17 cellular contexts compared by ENCODE assay signal in the genomic region with DNA sequence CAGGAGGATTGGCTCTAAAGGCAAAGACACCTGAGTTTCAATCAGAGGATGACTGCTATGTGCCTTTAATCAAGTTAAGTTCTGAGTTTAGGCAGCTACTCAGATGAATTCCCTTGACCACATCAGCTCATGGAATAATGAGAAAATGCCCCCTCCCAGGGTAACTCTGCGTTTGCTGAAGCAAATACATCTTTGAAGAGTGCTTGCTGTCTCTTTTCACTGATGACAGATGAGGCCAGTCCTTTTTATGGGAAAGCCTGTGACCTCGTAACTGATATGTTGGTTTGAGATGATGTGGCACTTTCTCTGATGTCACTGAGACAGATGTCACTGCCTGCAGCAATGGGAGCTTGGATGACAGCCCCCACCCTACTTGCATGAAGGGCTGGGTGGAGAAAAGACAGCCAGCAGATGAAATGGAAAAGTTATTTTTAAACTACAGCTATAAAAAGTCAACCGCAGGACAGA. TPM values are rescaled to one million over a fixed set of nuclear protein-coding genes. Genes with fewer than 3 reads are reported as not detected.
DNase-seq lines count a peak whose midpoint lies in the region; ATAC-seq, FAIRE-seq and TF ChIP-seq lines count a peak whose summit lies in the region.
"Had no signal": no experiment of that assay in that cellular context is flagged by ENCODE, and none has a peak within 500 bp of the region (broad histone marks: within the 10 kb centered on the region; RNA-seq: fewer than 3 reads in every experiment).

No MANE protein-coding gene starts in this region.

- peaks cover 46% of the 10 kb centered on the region for H3K4me1 Mint-ChIP-seq in activated T-helper 1 cell treated with anti-CD3 and anti-CD28 coated beads, Interleukin-12 subunit alpha, Interleukin-12 subunit beta, Interleukin-2, Interleukin-4 antibody, amounts not matched to agents 30 ng/mL and 10 ng/mL and 1 ng/mL, durations not matched to agents 14 hours and 24 hours and 36 hours (ENCODE audit: low read depth)
- peaks cover 20% of the 10 kb centered on the region for H3K4me1 Mint-ChIP-seq in type B pancreatic cell (ENCODE audit: unreplicated experiment)
- H3K4me1 Mint-ChIP-seq: memory B cell had no signal

- WGBS in HepG2 (ENCODE audit: low lambda C conversion rate), result 100% methylated on average over 2 of the region's 3 CpGs
- 67% methylated on average over 3 of the region's 3 CpGs for WGBS in right lobe of liver (ENCODE audit: insufficient coverage, low coverage, low lambda C conversion rate, missing lambda C conversion rate)

- intact Hi-C loops in HepG2 (cut with micrococcal nuclease; ENCODE audit: unreplicated experiment) (loop anchor here (10.0 kb wide), 1 partner anchor 844 kb away; no protein-coding TSS in a partner anchor), right lobe of liver (cut with DNase I) (loop anchor here in 1 of 2 donors (10.0 kb wide), 1 partner anchor 76 kb away; no protein-coding TSS in a partner anchor)
- intact Hi-C loops in activated T-helper 1 cell treated with anti-CD3 and anti-CD28 coated beads, Interleukin-12 subunit alpha, Interleukin-12 subunit beta, Interleukin-2, Interleukin-4 antibody, amounts not matched to agents 30 ng/mL and 10 ng/mL and 1 ng/mL, durations not matched to agents 14 hours and 24 hours and 36 hours (cut with micrococcal nuclease), result loop anchor here (1.0 kb wide), 1 partner anchor 8 kb away; no protein-coding TSS in a partner anchor

- peaks cover 14% of the 10 kb centered on the region for H3K79me2 ChIP-seq in HepG2 (ENCODE audit: insufficient read depth, low read length)

- CTCF ChIA-PET in HepG2 (lab: Yijun Ruan, JAX; ENCODE audit: low intra/inter-chr PET ratio, low total read pairs), result no interaction called here

- H3K4me3 ChIP-seq in HepG2 (replicated peaks in 1 of 3; ENCODE audit: insufficient read depth in 1 of 3, low read depth in 2 of 3, low read length in 3 of 3) (no peak overlapping the region), right lobe of liver (no peak overlapping the region), right atrium auricular region (no peak overlapping the region)
- H3K4me3 ChIP-seq: body of pancreas, SJSA1 had no signal

- no peaks in the 10 kb centered on the region for H3K9me3 Mint-ChIP-seq in activated T-helper 1 cell treated with anti-CD3 and anti-CD28 coated beads, Interleukin-12 subunit alpha, Interleukin-12 subunit beta, Interleukin-2, Interleukin-4 antibody, amounts not matched to agents 30 ng/mL and 10 ng/mL and 1 ng/mL, durations not matched to agents 14 hours and 24 hours and 36 hours
- no peaks in the 10 kb centered on the region for H3K9me3 Mint-ChIP-seq in type B pancreatic cell
- H3K9me3 Mint-ChIP-seq: memory B cell, neural crest cell had no signal

- no peak overlapping the region for H2AFZ ChIP-seq in HepG2 (ENCODE audit: low read length)

- no peak overlapping the region for H3K9ac ChIP-seq in HepG2 (ENCODE audit: insufficient read depth, low read depth, low read length)

- no peak for TF ChIP-seq RAD21 in HepG2 (CRISPR knock-in tag; IDR thresholded peaks at IDR 0.05)

- FAIRE-seq in HepG2 (lab: Jason Lieb, UNC), result no peak
- FAIRE-seq in RCC 7860 (lab: Jason Lieb, UNC), result no peak

- peak overlapping the region; percentile 45 for H3K27ac ChIP-seq in HepG2 (ENCODE audit: extremely low read length, insufficient read depth, low read length)
- H3K27ac ChIP-seq in right lobe of liver, result no peak overlapping the region
- peak overlapping the region; percentile 71 to 87 for H3K27ac ChIP-seq in right atrium auricular region
- H3K27ac ChIP-seq: body of pancreas had no signal

- no peak overlapping the region for H3K4me2 ChIP-seq in HepG2 (ENCODE audit: low read depth, low read length)

- peaks cover 41% of the 10 kb centered on the region for H3K36me3 Mint-ChIP-seq in activated T-helper 1 cell treated with anti-CD3 and anti-CD28 coated beads, Interleukin-12 subunit alpha, Interleukin-12 subunit beta, Interleukin-2, Interleukin-4 antibody, amounts not matched to agents 30 ng/mL and 10 ng/mL and 1 ng/mL, durations not matched to agents 14 hours and 24 hours and 36 hours (ENCODE audit: low read depth)
- H3K36me3 Mint-ChIP-seq in type B pancreatic cell, result peaks cover 44% of the 10 kb centered on the region

- POLR2A ChIA-PET in HepG2 (lab: Yijun Ruan, JAX), result no interaction called here

- TF ChIP-seq CTCF in HepG2 (CRISPR knock-in tag; IDR thresholded peaks at IDR 0.05), result no peak
- no peak for TF ChIP-seq CTCF in right lobe of liver (IDR thresholded peaks at IDR 0.05)
- TF ChIP-seq CTCF in right atrium auricular region (IDR thresholded peaks at IDR 0.05), result no peak
- TF ChIP-seq CTCF in type B pancreatic cell (conservative IDR thresholded peaks at IDR 0.05), result no peak

- H3K36me3 ChIP-seq in HepG2 (replicated peaks in 1 of 2; ENCODE audit: control insufficient read depth in 1 of 2, insufficient read depth in 2 of 2, low read length in 2 of 2) (peaks cover 20 to 72% of the 10 kb centered on the region in 2 experiments), right lobe of liver (peaks cover 0 to 28% (median 10%) of the 10 kb centered on the region in 4 donors), right atrium auricular region (peaks cover 18% of the 10 kb centered on the region)

- H3K4me3 Mint-ChIP-seq in activated T-helper 1 cell treated with anti-CD3 and anti-CD28 coated beads, Interleukin-12 subunit alpha, Interleukin-12 subunit beta, Interleukin-2, Interleukin-4 antibody, amounts not matched to agents 30 ng/mL and 10 ng/mL and 1 ng/mL, durations not matched to agents 14 hours and 24 hours and 36 hours, result no peak overlapping the region
- no peak overlapping the region for H3K4me3 Mint-ChIP-seq in type B pancreatic cell
- H3K4me3 Mint-ChIP-seq: memory B cell, neural crest cell had no signal

- H3K9me3 ChIP-seq in HepG2 (ENCODE audit: low read length) (no peaks in the 10 kb centered on the region), right lobe of liver (no peaks in the 10 kb centered on the region), right atrium auricular region (no peaks in the 10 kb centered on the region)
- H3K9me3 ChIP-seq: body of pancreas, SJSA1 had no signal

- TF ChIP-seq EP300 in HepG2 (IDR thresholded peaks at IDR 0.05; ENCODE audit: low read depth in 2 of 2, low read length in 2 of 2) (no peak), HepG2 (CRISPR knock-in tag; IDR thresholded peaks at IDR 0.05; ENCODE audit: borderline replicate concordance) (no peak)

- ATAC-seq in HepG2, result no peak
- ATAC-seq in right lobe of liver, result no peak
- ATAC-seq in GM21447 (IDR thresholded peaks at IDR 0.05; ENCODE audit: unreplicated experiment), result no peak

- TF ChIP-seq POLR2A in HepG2 (IDR thresholded peaks at IDR 0.05; ENCODE audit: insufficient read depth in 1 of 2, low read depth in 2 of 2, low read length in 2 of 2), result no peak
- TF ChIP-seq POLR2A in right lobe of liver (IDR thresholded peaks at IDR 0.05), result no peak

- no peaks in the 10 kb centered on the region for H3K27me3 ChIP-seq in HepG2 (ENCODE audit: control insufficient read depth in 1 of 2, insufficient read depth in 2 of 2, low read length in 2 of 2)
- H3K27me3 ChIP-seq in right lobe of liver, result no peaks in the 10 kb centered on the region
- H3K27me3 ChIP-seq in right atrium auricular region, result no peaks in the 10 kb centered on the region
- H3K27me3 ChIP-seq: body of pancreas, SJSA1 had no signal

- H3K27ac Mint-ChIP-seq in activated T-helper 1 cell treated with anti-CD3 and anti-CD28 coated beads, Interleukin-12 subunit alpha, Interleukin-12 subunit beta, Interleukin-2, Interleukin-4 antibody, amounts not matched to agents 30 ng/mL and 10 ng/mL and 1 ng/mL, durations not matched to agents 14 hours and 24 hours and 36 hours, result peak overlapping the region; percentile 41
- H3K27ac Mint-ChIP-seq in type B pancreatic cell, result peak overlapping the region; percentile 78
- H3K27ac Mint-ChIP-seq: memory B cell had no signal

- peaks cover 55% of the 10 kb centered on the region for H3K4me1 ChIP-seq in HepG2 (ENCODE audit: insufficient read depth, low read length)
- no peaks in the 10 kb centered on the region for H3K4me1 ChIP-seq in right lobe of liver
- peaks cover 0 to 42% of the 10 kb centered on the region in 2 donors for H3K4me1 ChIP-seq in right atrium auricular region
- H3K4me1 ChIP-seq: body of pancreas had no signal

- no TSS peak for BruUV-seq in HepG2 (replicated peaks; lab: Mats Ljungman, UMichigan)

- DNase-seq in HepG2 (ENCODE audit: low spot score) (no peak), right lobe of liver (no peak), right atrium auricular region (ENCODE audit: low spot score) (no peak), type B pancreatic cell (ENCODE audit: extremely low spot score, unreplicated experiment) (no peak), NOMO-1 treated with DMSO at 0.1 percent for 48 hours (lab: John Stamatoyannopoulos, UW; ENCODE audit: unreplicated experiment) (no peak), RCC 7860 (ENCODE audit: low spot score) (no peak)
- no peak for DNase-seq in activated T-helper 1 cell treated with anti-CD3 and anti-CD28 coated beads, Interleukin-12 subunit alpha, Interleukin-12 subunit beta, Interleukin-2, Interleukin-4 antibody, amounts not matched to agents 30 ng/mL and 10 ng/mL and 1 ng/mL, durations not matched to agents 14 hours and 24 hours and 36 hours (ENCODE audit: low spot score)
- DNase-seq: activated CD4-positive, alpha-beta T cell treated with anti-CD3 and anti-CD28 coated beads, Interleukin-2, amount 50 U/mL, for 48 hours; activated gamma-delta T cell treated with Interleukin-2 at 50 U/mL for 16 hours; body of pancreas; NCI-H2081; stimulated activated CD4-positive, alpha-beta T cell treated with anti-CD3 and anti-CD28 coated beads, Interleukin-4, amount 100 ng/mL, for 1 hour; T1000 had no signal

- in situ Hi-C loops in HepG2 (cut with HindIII; ENCODE audit: extremely low pct_ligation_motif_present, low pct_unique_long_range_greater_than_20kb), result no loop called here

- no peaks in the 10 kb centered on the region; the same call in 1 of the 2 replicates for H4K20me1 ChIP-seq in HepG2 (ENCODE audit: insufficient read depth, low read length)

- no peaks in the 10 kb centered on the region for H3K27me3 Mint-ChIP-seq in activated T-helper 1 cell treated with anti-CD3 and anti-CD28 coated beads, Interleukin-12 subunit alpha, Interleukin-12 subunit beta, Interleukin-2, Interleukin-4 antibody, amounts not matched to agents 30 ng/mL and 10 ng/mL and 1 ng/mL, durations not matched to agents 14 hours and 24 hours and 36 hours (ENCODE audit: insufficient read depth)
- H3K27me3 Mint-ChIP-seq in type B pancreatic cell, result no peaks in the 10 kb centered on the region
- H3K27me3 Mint-ChIP-seq: memory B cell had no signal

RNA-seq across cellular contexts. Expression of a gene that starts 43.7 kb away (rescaled TPM):
- total RNA-seq in HepG2 (2016; rRNA removed; fragmentation: Illumina TruSeq; extraction: Trizol) (0.09 TPM in 1 of 2 replicates, not detected in the other), right lobe of liver (under 1 TPM in 5 of 6 experiments, not detected in 1; 0.05 to 0.35 (median 0.06) TPM), right atrium auricular region (1 to 10 TPM; 4.4 to 5.9 TPM), type B pancreatic cell (ENCODE audit: low replicate concordance) (1.8 and 2.8 TPM in 2 replicates)
- total RNA-seq in HepG2 (2016; cell fraction: cytosol; rRNA removed; fragmentation: Illumina TruSeq; extraction: Trizol; ENCODE audit: low read depth), result not detected in 2 replicates
- 0.24 TPM in 1 of 2 replicates, not detected in the other for total RNA-seq in HepG2 (2016; cell fraction: insoluble cytoplasmic fraction; rRNA removed; fragmentation: Illumina TruSeq; extraction: Trizol)
- total RNA-seq in HepG2 (2016; cell fraction: membrane; rRNA removed; fragmentation: Illumina TruSeq; extraction: Trizol), result 0.03 TPM in 1 of 2 replicates, not detected in the other
- total RNA-seq in HepG2 (2016; cell fraction: nucleus; rRNA removed; fragmentation: Illumina TruSeq; extraction: Trizol), result 0.06 and 0.25 TPM in 2 replicates
- 0.17 TPM in 1 of 2 replicates, not detected in the other for polyA plus RNA-seq in HepG2 (2011; rRNA removed)
- not detected in 2 replicates for polyA plus RNA-seq in HepG2 (2011; cell fraction: cytosol; rRNA removed)
- polyA plus RNA-seq in HepG2 (2011; cell fraction: nucleus; rRNA removed), result 0.19 and 0.29 TPM in 2 replicates
- 0.11 TPM in 1 of 2 replicates, not detected in the other for polyA plus RNA-seq in HepG2 (2012)
- not detected in 2 replicates for polyA plus RNA-seq in HepG2 (2016; cell fraction: cytosol; fragmentation: Illumina TruSeq; extraction: Trizol; ENCODE audit: low read depth)
- not detected in 2 replicates for polyA plus RNA-seq in HepG2 (2016; cell fraction: insoluble cytoplasmic fraction; fragmentation: Illumina TruSeq; extraction: Trizol; ENCODE audit: low read depth)
- not detected in 2 replicates for polyA plus RNA-seq in HepG2 (2016; cell fraction: membrane; fragmentation: Illumina TruSeq; extraction: Trizol; ENCODE audit: low read depth)
- polyA plus RNA-seq in HepG2 (2016; cell fraction: nucleus; fragmentation: Illumina TruSeq; extraction: Trizol; ENCODE audit: insufficient read depth, low read depth), result not detected in 2 replicates
- polyA minus RNA-seq in HepG2 (2011; rRNA and poly(A)+ RNA removed; ENCODE audit: low replicate concordance), result not detected in 2 replicates
- not detected in 2 replicates for polyA minus RNA-seq in HepG2 (2011; cell fraction: cytosol; rRNA and poly(A)+ RNA removed)
- 1.4 and 1.7 TPM in 2 replicates for polyA minus RNA-seq in HepG2 (2011; cell fraction: nucleus; rRNA and poly(A)+ RNA removed)
- 27.3 and 30.2 TPM in 2 replicates for total RNA-seq in activated T-helper 1 cell treated with anti-CD3 and anti-CD28 coated beads, Interleukin-12 subunit alpha, Interleukin-12 subunit beta, Interleukin-2, Interleukin-4 antibody, amounts not matched to agents 30 ng/mL and 10 ng/mL and 1 ng/mL, durations not matched to agents 14 hours and 24 hours and 36 hours

Comparison
In these comparisons a context has a peak if more than half of its experiments do, and no peak if none do; other contexts are left out.
1. H3K27ac ChIP-seq: peak in HepG2 (single experiment) and right atrium auricular region (2 of 2); none in right lobe of liver (0 of 3).